Comparison of ENCODE assay signal across 22 cellular contexts in genomic region chr9:114678847-114679246, GRCh38. TPM values are rescaled to one million over a fixed set of nuclear protein-coding genes. Genes with fewer than 3 reads are reported as not detected.
DNase-seq lines count a peak whose midpoint lies in the region; ATAC-seq and TF ChIP-seq lines count a peak whose summit lies in the region.
"Had no signal": no experiment of that assay in that cellular context is flagged by ENCODE, and none has a peak within 500 bp of the region (broad histone marks: within the 10 kb centered on the region; RNA-seq: fewer than 3 reads in every experiment).

No MANE protein-coding gene starts in this region.

- H3K27me3 Mint-ChIP-seq in activated naive CD8-positive, alpha-beta T cell treated with anti-CD3 and anti-CD28 coated beads for 36 hours = peaks cover 16% of the 10 kb centered on the region
- H3K27me3 Mint-ChIP-seq in stimulated activated naive B cell treated with anti-CD40 and anti-IgM and Interleukin-4, amounts not matched to agents 10 μg/mL and 1 μg/mL and 100 μg/mL, for 72 hours = peaks cover 26 to 41% of the 10 kb centered on the region in 2 donors

- H3K27ac Mint-ChIP-seq in activated naive CD8-positive, alpha-beta T cell treated with anti-CD3 and anti-CD28 coated beads for 36 hours = peak overlapping the region; percentile 26
- peak overlapping the region; percentile 6 for H3K27ac Mint-ChIP-seq in stimulated activated naive B cell treated with anti-CD40 and anti-IgM and Interleukin-4, amounts not matched to agents 10 μg/mL and 1 μg/mL and 100 μg/mL, for 72 hours
- H3K27ac Mint-ChIP-seq: CD4-positive, CD25-positive, alpha-beta regulatory T cell had no signal

- POLR2A ChIA-PET in SK-N-SH (lab: Yijun Ruan, JAX) = no interaction called here

- H3K4me1 ChIP-seq in SK-N-SH (ENCODE audit: control insufficient read depth in 1 of 2, insufficient read depth in 2 of 2, low read depth in 1 of 2, low read length in 1 of 2) = peaks cover 0 to 19% of the 10 kb centered on the region in 2 experiments; a peak in 3 of 4 replicates
- peaks cover 2% of the 10 kb centered on the region for H3K4me1 ChIP-seq in fibroblast of lung (ENCODE audit: control insufficient read depth, extremely low read depth, insufficient read depth, low read length)
- H3K4me1 ChIP-seq: BE2C had no signal

- H3K9ac ChIP-seq in SK-N-SH = peak overlapping the region; percentile 38; the same call in 1 of the 2 replicates
- no peak overlapping the region for H3K9ac ChIP-seq in fibroblast of lung (ENCODE audit: insufficient read depth, low read length)

- H3K4me3 Mint-ChIP-seq in activated naive CD8-positive, alpha-beta T cell treated with anti-CD3 and anti-CD28 coated beads for 36 hours = no peak overlapping the region
- H3K4me3 Mint-ChIP-seq in stimulated activated naive B cell treated with anti-CD40 and anti-IgM and Interleukin-4, amounts not matched to agents 10 μg/mL and 1 μg/mL and 100 μg/mL, for 72 hours = no peak overlapping the region
- H3K4me3 Mint-ChIP-seq: CD4-positive, CD25-positive, alpha-beta regulatory T cell had no signal

- no peak for TF ChIP-seq RAD21 in SK-N-SH (IDR thresholded peaks at IDR 0.05; ENCODE audit: low read length)

- H3K27me3 ChIP-seq in SK-N-SH (ENCODE audit: insufficient read depth) (no peaks in the 10 kb centered on the region), fibroblast of lung (ENCODE audit: control insufficient read depth, insufficient read depth, low read length) (no peaks in the 10 kb centered on the region)
- H3K27me3 ChIP-seq: SJSA1 had no signal

- H3K9me3 ChIP-seq in SK-N-SH (no peaks in the 10 kb centered on the region), fibroblast of lung (ENCODE audit: control insufficient read depth, insufficient read depth, low read depth, low read length) (no peaks in the 10 kb centered on the region)
- H3K9me3 ChIP-seq: BE2C, SJSA1 had no signal

- H3K4me2 ChIP-seq in SK-N-SH (no peak overlapping the region), fibroblast of lung (ENCODE audit: extremely low read depth, insufficient read depth, low read length) (no peak overlapping the region)

- TF ChIP-seq EP300 in SK-N-SH (IDR thresholded peaks at IDR 0.05; ENCODE audit: borderline replicate concordance in 1 of 2, low read depth in 1 of 2, low read length in 1 of 2) = no peak

- H3K79me2 ChIP-seq in SK-N-SH (ENCODE audit: insufficient read depth) (no peaks in the 10 kb centered on the region), fibroblast of lung (ENCODE audit: control insufficient read depth, insufficient read depth, low read length) (no peaks in the 10 kb centered on the region)

- H3K36me3 ChIP-seq in SK-N-SH (replicated peaks in 1 of 2; ENCODE audit: control insufficient read depth in 1 of 2, insufficient read depth in 2 of 2, low read length in 1 of 2) (no peaks in the 10 kb centered on the region), fibroblast of lung (ENCODE audit: control insufficient read depth, insufficient read depth, low read length) (no peaks in the 10 kb centered on the region)
- H3K36me3 ChIP-seq: BE2C, SJSA1 had no signal

- no peak overlapping the region for H2AFZ ChIP-seq in SK-N-SH (ENCODE audit: low read depth)
- H2AFZ ChIP-seq in fibroblast of lung (ENCODE audit: low read length) = no peak overlapping the region

- H3K36me3 Mint-ChIP-seq in activated naive CD8-positive, alpha-beta T cell treated with anti-CD3 and anti-CD28 coated beads for 36 hours = no peaks in the 10 kb centered on the region
- no peaks in the 10 kb centered on the region for H3K36me3 Mint-ChIP-seq in stimulated activated naive B cell treated with anti-CD40 and anti-IgM and Interleukin-4, amounts not matched to agents 10 μg/mL and 1 μg/mL and 100 μg/mL, for 72 hours
- H3K36me3 Mint-ChIP-seq: CD4-positive, CD25-positive, alpha-beta regulatory T cell had no signal

- DNase-seq in SK-N-SH (no peak), fibroblast of lung (ENCODE audit: low read depth in 2 of 2) (peak; percentile 40 to 59), NAMALWA (ENCODE audit: low spot score) (no peak)
- no peak for DNase-seq in activated naive CD8-positive, alpha-beta T cell treated with anti-CD3 and anti-CD28 coated beads for 36 hours
- DNase-seq in stimulated activated naive B cell treated with anti-CD40 and anti-IgM and Interleukin-4, amounts not matched to agents 10 μg/mL and 1 μg/mL and 100 μg/mL, for 72 hours = no peak
- DNase-seq: BE2C; CD4-positive, CD25-positive, alpha-beta regulatory T cell; COR-L47; Kasumi-1; MM.1S; NCI-H1105; NCI-H2081; NCI-H2171 treated with DMSO at 0.1 percent for 48 hours; NCI-H446 treated with DMSO at 0.1 percent for 48 hours; NCI-H69 had no signal

- TF ChIP-seq CTCF in SK-N-SH (IDR thresholded peaks at IDR 0.05) (no peak), fibroblast of lung (conservative IDR thresholded peaks at IDR 0.05 in 1 of 2, IDR thresholded peaks at IDR 0.05 in 1 of 2; ENCODE audit: low read depth in 1 of 2, low read length in 2 of 2) (no peak)

- H3K9me3 Mint-ChIP-seq in activated naive CD8-positive, alpha-beta T cell treated with anti-CD3 and anti-CD28 coated beads for 36 hours = no peaks in the 10 kb centered on the region
- no peaks in the 10 kb centered on the region for H3K9me3 Mint-ChIP-seq in stimulated activated naive B cell treated with anti-CD40 and anti-IgM and Interleukin-4, amounts not matched to agents 10 μg/mL and 1 μg/mL and 100 μg/mL, for 72 hours

- no peak overlapping the region for H3K4me3 ChIP-seq in SK-N-SH (ENCODE audit: low read depth in 2 of 2, low read length in 1 of 2)
- no peak overlapping the region for H3K4me3 ChIP-seq in fibroblast of lung (replicated peaks in 1 of 4; ENCODE audit: control extremely low read depth in 1 of 4, insufficient read depth in 1 of 4, low read depth in 3 of 4, low read length in 4 of 4)
- H3K4me3 ChIP-seq: SJSA1 had no signal

- H3K27ac ChIP-seq in SK-N-SH (ENCODE audit: low read depth in 2 of 2, low read length in 1 of 2) = peak overlapping the region in 1 of 2 experiments; percentile 91; a peak in 2 of 4 replicates
- no peak overlapping the region for H3K27ac ChIP-seq in fibroblast of lung (ENCODE audit: insufficient read depth, low read length)
- H3K27ac ChIP-seq: 22Rv1 had no signal

- H3K4me1 Mint-ChIP-seq in activated naive CD8-positive, alpha-beta T cell treated with anti-CD3 and anti-CD28 coated beads for 36 hours = peaks cover 49% of the 10 kb centered on the region
- H3K4me1 Mint-ChIP-seq in stimulated activated naive B cell treated with anti-CD40 and anti-IgM and Interleukin-4, amounts not matched to agents 10 μg/mL and 1 μg/mL and 100 μg/mL, for 72 hours = peaks cover 7 to 30% of the 10 kb centered on the region in 2 donors

- H3K9me2 ChIP-seq in SK-N-SH = no peaks in the 10 kb centered on the region

- H4K20me1 ChIP-seq in SK-N-SH (ENCODE audit: insufficient read depth) (no peaks in the 10 kb centered on the region), fibroblast of lung (ENCODE audit: control insufficient read depth, extremely low read depth, insufficient read depth, low read length) (no peaks in the 10 kb centered on the region)

- CTCF ChIA-PET in SK-N-SH (lab: Yijun Ruan, JAX) = interaction anchor here (1.3 to 5.6 kb wide), 6 partner anchors 17 to 273 kb away, joined by 3 to 42 read pairs (median 6); no protein-coding TSS in a partner anchor

- peaks cover 29% of the 10 kb centered on the region for H3F3A ChIP-seq in SK-N-SH (replicated peaks; ENCODE audit: insufficient read depth)

- ATAC-seq in SK-N-SH treated with all-trans-retinoic acid at 6 μM for 48 hours = no peak
- ATAC-seq in stimulated activated naive B cell treated with anti-CD40 and anti-IgM and Interleukin-4, amounts not matched to agents 10 μg/mL and 1 μg/mL and 100 μg/mL, for 72 hours (replicated peaks) = peak; percentile 10 to 16
- no peak for ATAC-seq in GM19467 (IDR thresholded peaks at IDR 0.05; ENCODE audit: unreplicated experiment)
- ATAC-seq in HG03159 (IDR thresholded peaks at IDR 0.05; ENCODE audit: unreplicated experiment) = no peak
- ATAC-seq: Panc1 had no signal

TF ChIP-seq in SK-N-SH, 30 proteins besides CTCF, POLR2A, EP300 and RAD21 (continues in another document):
- no peak for TF ChIP-seq USF2 (IDR thresholded peaks at IDR 0.05; ENCODE audit: borderline replicate concordance, low read depth, low read length)

TF ChIP-seq in SK-N-SH treated with all-trans-retinoic acid at 6 μM for 48 hours, 23 proteins besides CTCF, POLR2A, EP300 and RAD21:
- TF ChIP-seq TOX (CRISPR knock-in tag; IDR thresholded peaks at IDR 0.05; ENCODE audit: borderline replicate concordance) (no peak), PPARA (CRISPR knock-in tag; IDR thresholded peaks at IDR 0.05; ENCODE audit: borderline replicate concordance) (no peak), ZFP3 (CRISPR knock-in tag; IDR thresholded peaks at IDR 0.05) (no peak), ZNF8 (CRISPR knock-in tag; IDR thresholded peaks at IDR 0.05) (no peak)

RNA-seq across cellular contexts. Expression of gene TEX48, which starts 3.1 kb away (rescaled TPM):
- polyA plus RNA-seq in SK-N-SH (2012; rRNA removed) (0.41 and 0.46 TPM in 2 replicates), fibroblast of lung (not detected in 2 replicates)
- 0.42 and 0.71 TPM in 2 replicates for polyA plus RNA-seq in SK-N-SH (2012; cell fraction: cytosol; rRNA removed)
- polyA plus RNA-seq in SK-N-SH (2012; cell fraction: nucleus; rRNA removed) = 0.20 and 0.37 TPM in 2 replicates
- under 1 TPM; 0.70 to 0.80 TPM for total RNA-seq in activated naive CD8-positive, alpha-beta T cell treated with anti-CD3 and anti-CD28 coated beads for 36 hours
- not detected in 2 replicates for total RNA-seq in fibroblast of lung
- not detected in 2 replicates for polyA plus RNA-seq in fibroblast of lung (2012)
- polyA minus RNA-seq in fibroblast of lung (ENCODE audit: low replicate concordance) = not detected in 2 replicates
- total RNA-seq: CD4-positive, CD25-positive, alpha-beta regulatory T cell; H4; SJSA1 had no signal
- polyA plus RNA-seq: CD4-positive, CD25-positive, alpha-beta regulatory T cell had no signal

RNA-seq across cellular contexts. Expression of gene TEX53, which starts 21.2 kb away (rescaled TPM):
- polyA plus RNA-seq in SK-N-SH (2012; rRNA removed) (not detected in 2 replicates), fibroblast of lung (not detected in 2 replicates)
- not detected in 2 replicates for polyA plus RNA-seq in SK-N-SH (2012; cell fraction: cytosol; rRNA removed)
- polyA plus RNA-seq in SK-N-SH (2012; cell fraction: nucleus; rRNA removed) = not detected in 2 replicates
- total RNA-seq in activated naive CD8-positive, alpha-beta T cell treated with anti-CD3 and anti-CD28 coated beads for 36 hours = not detected
- not detected in 2 replicates for total RNA-seq in fibroblast of lung
- not detected in 2 replicates for polyA plus RNA-seq in fibroblast of lung (2012)
- not detected in 2 replicates for polyA minus RNA-seq in fibroblast of lung (ENCODE audit: low replicate concordance)
- total RNA-seq: CD4-positive, CD25-positive, alpha-beta regulatory T cell; H4; SJSA1 had no signal
- polyA plus RNA-seq: CD4-positive, CD25-positive, alpha-beta regulatory T cell had no signal

Comparison
In these comparisons a context has a peak if more than half of its experiments do, and no peak if none do; other contexts are left out.
1. DNase-seq: peak in fibroblast of lung (2 of 2); none in SK-N-SH (single experiment), activated naive CD8-positive, alpha-beta T cell treated with anti-CD3 and anti-CD28 coated beads for 36 hours (single experiment), stimulated activated naive B cell treated with anti-CD40 and anti-IgM and Interleukin-4, amounts not matched to agents 10 μg/mL and 1 μg/mL and 100 μg/mL, for 72 hours (single experiment) and NAMALWA (single experiment).
2. ATAC-seq: peak in stimulated activated naive B cell treated with anti-CD40 and anti-IgM and Interleukin-4, amounts not matched to agents 10 μg/mL and 1 μg/mL and 100 μg/mL, for 72 hours (2 of 2); none in SK-N-SH treated with all-trans-retinoic acid at 6 μM for 48 hours (single experiment), GM19467 (single experiment) and HG03159 (single experiment).